8 cellular contexts compared by ENCODE assay signal in genomic region chr4:82284858-82285805, GRCh38.
DNase-seq lines count a peak whose midpoint lies in the region; ATAC-seq and TF ChIP-seq lines count a peak whose summit lies in the region.

No MANE protein-coding gene starts in this region.

- no peaks in the 10 kb centered on the region for H3K36me3 Mint-ChIP-seq in activated T-cell treated with anti-CD3 and anti-CD28 coated beads, Interleukin-2, amount 50 U/mL, for 4 hours (ENCODE audit: insufficient read depth)

- H3K4me1 ChIP-seq in PC-9 (replicated peaks; ENCODE audit: insufficient read depth), result no peaks in the 10 kb centered on the region
- peaks cover 13% of the 10 kb centered on the region for H3K4me1 ChIP-seq in mucosa of stomach (ENCODE audit: control insufficient read depth, insufficient read depth, low read length)

- TF ChIP-seq CTCF in PC-9 (conservative IDR thresholded peaks at IDR 0.05), result peak; percentile 89

- H3K27ac ChIP-seq in PC-9, result no peak overlapping the region

- H3K4me3 Mint-ChIP-seq in activated T-cell treated with anti-CD3 and anti-CD28 coated beads, Interleukin-2, amount 50 U/mL, for 4 hours, result peak overlapping the region; percentile 78

- no peaks in the 10 kb centered on the region for H3K9me3 Mint-ChIP-seq in activated T-cell treated with anti-CD3 and anti-CD28 coated beads, Interleukin-2, amount 50 U/mL, for 4 hours

- H3K9me2 ChIP-seq in PC-9 (ENCODE audit: insufficient read depth), result no peaks in the 10 kb centered on the region

- no peaks in the 10 kb centered on the region for H3K9me3 ChIP-seq in PC-9 (ENCODE audit: insufficient read depth, low read depth)
- no peaks in the 10 kb centered on the region for H3K9me3 ChIP-seq in mucosa of stomach (ENCODE audit: control insufficient read depth, low read length)

- H4K20me1 ChIP-seq in PC-9 (ENCODE audit: insufficient read depth), result no peaks in the 10 kb centered on the region

- H3K9ac ChIP-seq in mucosa of stomach (ENCODE audit: low read length), result peak overlapping the region; percentile 11

- no peaks in the 10 kb centered on the region for H3K27me3 Mint-ChIP-seq in activated T-cell treated with anti-CD3 and anti-CD28 coated beads, Interleukin-2, amount 50 U/mL, for 4 hours (ENCODE audit: low read depth)

- ATAC-seq in GM21723 (IDR thresholded peaks at IDR 0.05; ENCODE audit: unreplicated experiment) (peak; percentile 100), esophagus mucosa (peak; percentile 99)
- ATAC-seq in activated T-cell treated with anti-CD3 and anti-CD28 coated beads, Interleukin-2, amount 50 U/mL, for 4 hours, result peak; percentile 98 to 99

- POLR2A ChIA-PET in PC-9 (lab: Charles Lee; ENCODE audit: unreplicated experiment), result interaction anchor here (0.5 to 0.6 kb wide), 2 partner anchors 750 to 763 kb away, joined by 3 to 18 read pairs; partner anchors contain the start of gene COPS4

- H3K79me2 ChIP-seq in PC-9 (ENCODE audit: low read depth), result no peaks in the 10 kb centered on the region

- DNase-seq in DMS153 (lab: John Stamatoyannopoulos, UW), result peak; percentile 98
- peak; percentile 97 for DNase-seq in KBM-7
- DNase-seq in PC-9, result peak; percentile 93 to 97
- DNase-seq in activated T-cell treated with anti-CD3 and anti-CD28 coated beads, Interleukin-2, amount 50 U/mL, for 4 hours, result peak; percentile 99
- DNase-seq in stimulated activated CD8-positive, alpha-beta memory T cell treated with anti-CD3 and anti-CD28 coated beads, Interleukin-4, amount 100 ng/mL, for 48 hours, result peak; percentile 100

- H3K4me1 Mint-ChIP-seq in activated T-cell treated with anti-CD3 and anti-CD28 coated beads, Interleukin-2, amount 50 U/mL, for 4 hours (ENCODE audit: low read depth), result peaks cover 14% of the 10 kb centered on the region

- H2AFZ ChIP-seq in PC-9, result peak overlapping the region; percentile 87

- H3K27me3 ChIP-seq in PC-9 (ENCODE audit: insufficient read depth, low read depth), result no peaks in the 10 kb centered on the region
- H3K27me3 ChIP-seq in mucosa of stomach (ENCODE audit: control insufficient read depth, insufficient read depth, low read length), result no peaks in the 10 kb centered on the region

- BruUV-seq in PC-9 (replicated peaks; lab: Mats Ljungman, UMichigan), result no TSS peak

- in situ Hi-C loops in KBM-7 (cut with MboI; ENCODE audit: low pct_unique_long_range_greater_than_20kb, low sequenced_read_pairs), result no loop called here

- peak overlapping the region; percentile 92 for H3K4me2 ChIP-seq in PC-9

- intact Hi-C loops in PC-9 (cut with micrococcal nuclease; ENCODE audit: unreplicated experiment), result loop anchor here (1.0 kb wide), 1 partner anchor 143 kb away; no protein-coding TSS in a partner anchor

- H3F3A ChIP-seq in PC-9 (ENCODE audit: insufficient read depth, low read depth), result 0 out of 2 replicates have a peak, but pooled peaks cover 4% of the 10 kb centered on the region

- CTCF ChIA-PET in PC-9 (lab: Charles Lee), result interaction anchor here (0.6 to 1.1 kb wide), 6 partner anchors 14 to 864 kb away, joined by 3 to 8 read pairs (median 4); no protein-coding TSS in a partner anchor

- H3K36me3 ChIP-seq in PC-9 (ENCODE audit: low read depth), result no peaks in the 10 kb centered on the region
- no peaks in the 10 kb centered on the region for H3K36me3 ChIP-seq in mucosa of stomach (ENCODE audit: control insufficient read depth, insufficient read depth, low read length)

- H3K4me3 ChIP-seq in PC-9 (peak overlapping the region; percentile 64), mucosa of stomach (ENCODE audit: low read length) (peak overlapping the region; percentile 14)
